19 cellular contexts compared by ENCODE assay signal in the genomic region with DNA sequence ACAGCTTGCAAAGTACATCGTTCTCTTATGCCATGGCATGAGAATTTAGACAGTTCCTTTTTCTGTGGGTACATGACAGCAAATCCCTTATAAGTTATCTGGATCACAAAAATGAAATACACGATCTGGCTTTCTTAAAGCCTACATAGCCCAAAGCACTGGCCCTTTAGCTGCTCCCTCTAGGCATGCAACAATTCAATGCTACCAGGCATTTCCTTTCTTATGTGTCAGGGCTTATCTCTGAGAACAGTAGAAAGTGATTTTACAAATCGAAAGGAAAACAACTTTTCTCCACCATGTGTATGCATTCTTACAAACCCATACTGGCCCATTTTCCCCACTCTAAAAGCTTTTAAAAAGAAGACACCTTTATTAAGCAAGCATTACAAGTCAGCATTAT.
"Had no signal": no experiment of that assay in that cellular context is flagged by ENCODE, and none has a peak within 500 bp of the region (broad histone marks: within the 10 kb centered on the region; RNA-seq: fewer than 3 reads in every experiment).

No MANE protein-coding gene starts in this region.

- H3K4me1 Mint-ChIP-seq: stimulated activated naive B cell treated with anti-CD40 and anti-IgM and Interleukin-4, amounts not matched to agents 10 μg/mL and 1 μg/mL and 100 μg/mL, for 72 hours; stimulated activated naive CD8-positive, alpha-beta T cell treated with anti-CD3 and anti-CD28 coated beads, Interleukin-15, amount 100 ng/mL, for 72 hours had no signal

- H3K4me3 Mint-ChIP-seq: dendritic cell treated with granulocyte-macrophage colony-stimulating factor and Interleukin-4, amounts not matched to agents 40 ng/mL and 50 ng/mL, for 4 days; effector memory CD8-positive, alpha-beta T cell; naive thymus-derived CD4-positive, alpha-beta T cell; stimulated activated naive B cell treated with anti-CD40 and anti-IgM and Interleukin-4, amounts not matched to agents 10 μg/mL and 1 μg/mL and 100 μg/mL, for 72 hours; stimulated activated naive CD8-positive, alpha-beta T cell treated with anti-CD3 and anti-CD28 coated beads, Interleukin-15, amount 100 ng/mL, for 72 hours had no signal

- H3K9me3 Mint-ChIP-seq: dendritic cell treated with granulocyte-macrophage colony-stimulating factor and Interleukin-4, amounts not matched to agents 40 ng/mL and 50 ng/mL, for 4 days; stimulated activated naive CD8-positive, alpha-beta T cell treated with anti-CD3 and anti-CD28 coated beads, Interleukin-15, amount 100 ng/mL, for 72 hours had no signal

- H3K9me3 ChIP-seq: esophagus squamous epithelium, heart left ventricle, neutrophil, psoas muscle, right lobe of liver, testis, tibial nerve, upper lobe of right lung, vagina had no signal

- H3K4me1 ChIP-seq: esophagus squamous epithelium, heart left ventricle, psoas muscle, right lobe of liver, testis, tibial nerve, upper lobe of right lung, vagina had no signal

- H3K27me3 Mint-ChIP-seq: effector memory CD8-positive, alpha-beta T cell had no signal

- H3K36me3 Mint-ChIP-seq: stimulated activated naive B cell treated with anti-CD40 and anti-IgM and Interleukin-4, amounts not matched to agents 10 μg/mL and 1 μg/mL and 100 μg/mL, for 72 hours had no signal

- H3K27ac ChIP-seq: esophagus squamous epithelium, heart left ventricle, neutrophil, psoas muscle, right lobe of liver, testis, tibial nerve, upper lobe of right lung, vagina had no signal

- H3K27ac Mint-ChIP-seq: dendritic cell treated with granulocyte-macrophage colony-stimulating factor and Interleukin-4, amounts not matched to agents 40 ng/mL and 50 ng/mL, for 4 days; effector memory CD8-positive, alpha-beta T cell; naive thymus-derived CD4-positive, alpha-beta T cell; stimulated activated naive B cell treated with anti-CD40 and anti-IgM and Interleukin-4, amounts not matched to agents 10 μg/mL and 1 μg/mL and 100 μg/mL, for 72 hours; stimulated activated naive CD8-positive, alpha-beta T cell treated with anti-CD3 and anti-CD28 coated beads, Interleukin-15, amount 100 ng/mL, for 72 hours had no signal

- DNase-seq: effector memory CD8-positive, alpha-beta T cell; esophagus squamous epithelium; foreskin melanocyte; heart left ventricle; hypothalamus; kidney glomerular epithelial cell; naive thymus-derived CD4-positive, alpha-beta T cell; psoas muscle; retina; right lobe of liver; stimulated activated CD4-positive, alpha-beta T cell treated with anti-CD3 and anti-CD28 coated beads, Interleukin-4, amount 100 ng/mL, for 24 hours; stimulated activated naive B cell treated with anti-CD40 and anti-IgM and Interleukin-4, amounts not matched to agents 10 μg/mL and 1 μg/mL and 100 μg/mL, for 72 hours; stimulated activated naive CD8-positive, alpha-beta T cell treated with anti-CD3 and anti-CD28 coated beads, Interleukin-15, amount 100 ng/mL, for 72 hours; testis; upper lobe of right lung had no signal

- H3K27me3 ChIP-seq: esophagus squamous epithelium, neutrophil, right lobe of liver, testis, tibial nerve, upper lobe of right lung, vagina had no signal

- ATAC-seq: effector memory CD8-positive, alpha-beta T cell; heart left ventricle; naive thymus-derived CD4-positive, alpha-beta T cell; psoas muscle; right lobe of liver; stimulated activated naive B cell treated with anti-CD40 and anti-IgM and Interleukin-4, amounts not matched to agents 10 μg/mL and 1 μg/mL and 100 μg/mL, for 72 hours; stimulated activated naive CD8-positive, alpha-beta T cell treated with anti-CD3 and anti-CD28 coated beads, Interleukin-15, amount 100 ng/mL, for 72 hours; upper lobe of right lung had no signal
